23 cellular contexts compared by ENCODE assay signal in genomic region chr5:82295959-82296557, GRCh38. TPM values are rescaled to one million over a fixed set of nuclear protein-coding genes. Genes with fewer than 3 reads are reported as not detected.
DNase-seq lines count a peak whose midpoint lies in the region; ATAC-seq and TF ChIP-seq lines count a peak whose summit lies in the region.
"Had no signal": no experiment of that assay in that cellular context is flagged by ENCODE, and none has a peak within 500 bp of the region (broad histone marks: within the 10 kb centered on the region; RNA-seq: fewer than 3 reads in every experiment).

No MANE protein-coding gene starts in this region.

- no peaks in the 10 kb centered on the region for H3K36me3 ChIP-seq in GM23248 (ENCODE audit: low read depth)

- H3K4me1 ChIP-seq in GM23248 (ENCODE audit: insufficient read depth) (no peaks in the 10 kb centered on the region), foreskin keratinocyte (peaks cover 8% of the 10 kb centered on the region)

- no peaks in the 10 kb centered on the region for H3F3A ChIP-seq in GM23248 (ENCODE audit: insufficient read depth)

- peaks cover 4% of the 10 kb centered on the region for H3K27me3 Mint-ChIP-seq in endothelial cell (ENCODE audit: unreplicated experiment)

- no peak overlapping the region for H3K4me3 ChIP-seq in GM23248
- H3K4me3 ChIP-seq: GM23338, K562 had no signal

- H3K27me3 ChIP-seq in GM23248 (replicated peaks; ENCODE audit: insufficient read depth) (no peaks in the 10 kb centered on the region), foreskin keratinocyte (no peaks in the 10 kb centered on the region)

- H4K20me1 ChIP-seq in GM23248 (ENCODE audit: insufficient read depth), result no peaks in the 10 kb centered on the region

- WGBS in GM23248 (ENCODE audit: low coverage in 1 of 2, low lambda C conversion rate in 2 of 2, missing lambda C conversion rate in 2 of 2), 2 experiments, result 90 to 91% methylated on average over 2 of the region's 2 CpGs

- no peaks in the 10 kb centered on the region for H3K79me2 ChIP-seq in GM23248 (ENCODE audit: insufficient read depth)

- peaks cover 10% of the 10 kb centered on the region for H3K4me1 Mint-ChIP-seq in endothelial cell (ENCODE audit: unreplicated experiment)
- H3K4me1 Mint-ChIP-seq: CD4-positive, alpha-beta memory T cell had no signal

- TF ChIP-seq CTCF in foreskin keratinocyte (conservative IDR thresholded peaks at IDR 0.05), result no peak
- no peak for TF ChIP-seq CTCF in endothelial cell (IDR thresholded peaks at IDR 0.05; ENCODE audit: unreplicated experiment)

- no peak overlapping the region for H3K4me2 ChIP-seq in GM23248 (ENCODE audit: unreplicated experiment)
- H3K4me2 ChIP-seq: GM23338 had no signal

- in situ Hi-C loops in GM23248 (cut with MboI), result no loop called here

- H3K27ac Mint-ChIP-seq in endothelial cell (ENCODE audit: unreplicated experiment), result no peak overlapping the region
- H3K27ac Mint-ChIP-seq: CD4-positive, alpha-beta memory T cell; GM23338; H9 had no signal

- no peaks in the 10 kb centered on the region for H3K36me3 Mint-ChIP-seq in endothelial cell (ENCODE audit: low read depth, unreplicated experiment)
- H3K36me3 Mint-ChIP-seq: CD4-positive, alpha-beta memory T cell had no signal

- DNase-seq in GM23248, result peak; percentile 11
- DNase-seq in NCI-H69 (lab: John Stamatoyannopoulos, UW), result peak; percentile 38
- no peak for DNase-seq in foreskin keratinocyte
- no peak for DNase-seq in NCI-H774 (lab: John Stamatoyannopoulos, UW)
- no peak for DNase-seq in NCI-H748 (lab: John Stamatoyannopoulos, UW; ENCODE audit: unreplicated experiment)
- DNase-seq in NOMO-1 (lab: John Stamatoyannopoulos, UW; ENCODE audit: unreplicated experiment in 2 of 2), result no peak
- no peak for DNase-seq in endothelial cell (ENCODE audit: low spot score)
- DNase-seq: C1 segment of cervical spinal cord; CD4-positive, alpha-beta memory T cell; COR-L47; GDM1; H9; Kasumi-1; MV-4-11; NCI-H1105; NCI-H1436 treated with DMSO at 0.1 percent for 48 hours; NCI-H187 treated with DMSO at 0.1 percent for 48 hours; NCI-H2107; SHP77 treated with DMSO at 0.1 percent for 48 hours had no signal

- H3K4me3 Mint-ChIP-seq in endothelial cell (ENCODE audit: unreplicated experiment), result no peak overlapping the region
- H3K4me3 Mint-ChIP-seq: CD4-positive, alpha-beta memory T cell; GM23338 had no signal

- no peaks in the 10 kb centered on the region for H3K9me2 ChIP-seq in GM23248 (ENCODE audit: insufficient read depth)

- no peaks in the 10 kb centered on the region for H3K9me3 Mint-ChIP-seq in endothelial cell (ENCODE audit: unreplicated experiment)

- H3K27ac ChIP-seq in GM23248 (no peak overlapping the region), foreskin keratinocyte (no peak overlapping the region)

- no peak overlapping the region for H3K9ac ChIP-seq in GM23248

- H3K9me3 ChIP-seq in GM23248 (ENCODE audit: low read depth), result no peaks in the 10 kb centered on the region

- ATAC-seq in HG02885 (IDR thresholded peaks at IDR 0.05; ENCODE audit: poor library complexity, unreplicated experiment) (peak; percentile 39), foreskin keratinocyte (peak; percentile 47)
- ATAC-seq: GM23338, Panc1 had no signal

- H2AFZ ChIP-seq in GM23248, result no peak overlapping the region
- H2AFZ ChIP-seq: GM23338 had no signal

RNA-seq across cellular contexts. Expression of gene RPS23, which starts 17.9 kb away (rescaled TPM):
- 1,434 and 1,581 TPM in 2 replicates for total RNA-seq in GM23248 (2014; rRNA removed; shearing (Covaris generic))
- polyA plus RNA-seq in GM23248 (2016; fragmentation: Nextera tagmentation; extraction: Ambion mirVana), result 921 and 936 TPM in 2 replicates
- total RNA-seq in foreskin keratinocyte, result 2,431 and 2,547 TPM in 2 replicates
- polyA plus RNA-seq in foreskin keratinocyte, result 3,812 and 3,933 TPM in 2 replicates
- 2,350 TPM for total RNA-seq in endothelial cell (ENCODE audit: unreplicated experiment)

Comparison
In these comparisons a context has a peak if more than half of its experiments do, and no peak if none do; other contexts are left out.
1. DNase-seq: peak in GM23248 (single experiment) and NCI-H69 (single experiment); none in foreskin keratinocyte (0 of 2), NCI-H774 (single experiment), NCI-H748 (single experiment), NOMO-1 (0 of 2) and endothelial cell (single experiment).